10 cellular contexts compared by ENCODE assay signal in the genomic region with DNA sequence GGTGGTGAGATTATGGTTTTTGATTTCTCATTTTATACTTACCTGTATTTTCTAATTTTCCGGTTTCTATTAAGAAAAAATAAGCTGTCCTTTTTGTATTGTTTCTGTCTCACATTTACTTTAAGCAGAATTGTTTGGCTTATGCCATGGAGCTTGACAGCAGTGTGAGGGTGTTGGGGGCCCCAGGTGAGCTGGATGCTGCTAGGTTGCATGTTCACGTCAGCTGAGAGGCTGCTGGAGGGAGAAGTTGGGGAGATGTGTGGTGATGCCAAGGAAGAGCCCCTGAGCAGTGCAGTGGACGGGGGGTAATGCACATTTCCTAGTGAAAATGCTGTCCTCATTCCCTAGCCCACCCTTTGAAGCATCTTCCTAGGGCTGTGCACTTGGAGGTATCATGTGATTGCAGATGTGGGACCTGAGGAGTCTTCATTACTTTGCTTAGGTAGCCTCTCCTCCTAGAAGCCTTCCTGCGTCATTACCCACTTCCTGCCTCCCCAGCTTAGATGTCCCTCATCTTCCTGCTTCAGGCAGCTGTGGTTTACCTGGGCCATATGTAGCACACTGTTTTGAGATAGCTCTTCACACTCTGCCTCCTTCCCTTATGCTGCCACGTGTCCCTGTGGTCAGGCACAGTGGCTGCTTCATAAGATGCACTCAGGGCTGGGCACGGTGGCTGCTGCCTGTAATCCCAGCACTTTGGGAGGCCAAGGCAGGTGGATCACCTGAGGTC. TPM values are rescaled to one million over a fixed set of nuclear protein-coding genes. Genes with fewer than 3 reads are reported as not detected.
DNase-seq lines count a peak whose midpoint lies in the region; ATAC-seq and TF ChIP-seq lines count a peak whose summit lies in the region.
"Had no signal": no experiment of that assay in that cellular context is flagged by ENCODE, and none has a peak within 500 bp of the region (broad histone marks: within the 10 kb centered on the region; RNA-seq: fewer than 3 reads in every experiment).

No MANE protein-coding gene starts in this region.

- H3K36me3 ChIP-seq in neutrophil, result peaks cover 79% of the 10 kb centered on the region

- H3K27ac ChIP-seq in neutrophil, result peak overlapping the region; percentile 80
- H3K27ac ChIP-seq: epithelial cell of prostate had no signal

- TF ChIP-seq CTCF in neutrophil (IDR thresholded peaks at IDR 0.05), result no peak

- H3K27me3 ChIP-seq in neutrophil, result no peaks in the 10 kb centered on the region

- no peak overlapping the region for H3K4me3 ChIP-seq in neutrophil (ENCODE audit: low read depth in 1 of 2, low read length in 1 of 2)

- H3K4me1 ChIP-seq in neutrophil (ENCODE audit: control insufficient read depth in 1 of 2, insufficient read depth in 1 of 2, low read depth in 1 of 2, low read length in 1 of 2), result peaks cover 0 to 20% of the 10 kb centered on the region in 2 experiments

- peak; percentile 58 to 60 for DNase-seq in activated CD8-positive, alpha-beta memory T cell treated with anti-CD3 and anti-CD28 coated beads for 1 hour (ENCODE audit: extremely low read depth in 1 of 2, low read depth in 1 of 2)
- DNase-seq in NCI-H345 treated with DMSO at 0.1 percent for 48 hours (lab: John Stamatoyannopoulos, UW; ENCODE audit: unreplicated experiment) (no peak), NCI-H526 treated with DMSO at 0.1 percent for 48 hours (lab: John Stamatoyannopoulos, UW) (no peak), NCI-H748 treated with DMSO at 0.1 percent for 48 hours (lab: John Stamatoyannopoulos, UW) (no peak), left lobe of liver (ENCODE audit: low spot score) (no peak)

- H3K9me3 ChIP-seq in neutrophil, result no peaks in the 10 kb centered on the region

- ATAC-seq in GM18868 (IDR thresholded peaks at IDR 0.05; ENCODE audit: unreplicated experiment), result peak; percentile 77
- ATAC-seq in HG03135 (IDR thresholded peaks at IDR 0.05; ENCODE audit: unreplicated experiment), result peak; percentile 88
- ATAC-seq in left lobe of liver, result no peak

RNA-seq across cellular contexts. Expression of a gene that starts 16.2 kb away (rescaled TPM):
- 19.2 TPM for total RNA-seq in left lobe of liver

RNA-seq across cellular contexts. Expression of a gene that starts 39.9 kb away (rescaled TPM):
- total RNA-seq in left lobe of liver, result not detected
- total RNA-seq: H1 had no signal

Comparison
In these comparisons a context has a peak if more than half of its experiments do, and no peak if none do; other contexts are left out.
1. DNase-seq: peak in activated CD8-positive, alpha-beta memory T cell treated with anti-CD3 and anti-CD28 coated beads for 1 hour (2 of 2); none in NCI-H345 treated with DMSO at 0.1 percent for 48 hours (single experiment), NCI-H526 treated with DMSO at 0.1 percent for 48 hours (single experiment), NCI-H748 treated with DMSO at 0.1 percent for 48 hours (single experiment) and left lobe of liver (single experiment).